2 cellular contexts compared by ENCODE assay signal in genomic region chr12:6604254-6605029, GRCh38.
TF ChIP-seq lines count a peak whose summit lies in the region.

No MANE protein-coding gene starts in this region.

TF ChIP-seq in SK-N-SH, 30 proteins besides CTCF, POLR2A, EP300 and RAD21 (continued from another document):
- TF ChIP-seq CHD2 (IDR thresholded peaks at IDR 0.05; ENCODE audit: low read length, partially characterized antibody), result no peak
- no peak for TF ChIP-seq TAF1 (IDR thresholded peaks at IDR 0.05; ENCODE audit: borderline replicate concordance, low read depth, low read length)
- TF ChIP-seq YY1 (IDR thresholded peaks at IDR 0.05; ENCODE audit: low read depth), result no peak
- TF ChIP-seq RCOR1 (IDR thresholded peaks at IDR 0.05; ENCODE audit: low read length), result no peak
- no peak for TF ChIP-seq REST (IDR thresholded peaks at IDR 0.05; ENCODE audit: low read depth, low read length)
- TF ChIP-seq, protein P1, sequence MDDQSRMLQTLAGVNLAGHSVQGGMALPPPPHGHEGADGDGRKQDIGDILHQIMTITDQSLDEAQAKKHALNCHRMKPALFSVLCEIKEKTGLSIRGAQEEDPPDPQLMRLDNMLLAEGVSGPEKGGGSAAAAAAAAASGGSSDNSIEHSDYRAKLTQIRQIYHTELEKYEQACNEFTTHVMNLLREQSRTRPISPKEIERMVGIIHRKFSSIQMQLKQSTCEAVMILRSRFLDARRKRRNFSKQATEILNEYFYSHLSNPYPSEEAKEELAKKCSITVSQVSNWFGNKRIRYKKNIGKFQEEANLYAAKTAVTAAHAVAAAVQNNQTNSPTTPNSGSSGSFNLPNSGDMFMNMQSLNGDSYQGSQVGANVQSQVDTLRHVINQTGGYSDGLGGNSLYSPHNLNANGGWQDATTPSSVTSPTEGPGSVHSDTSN (IDR thresholded peaks at IDR 0.05), result no peak

TF ChIP-seq in SK-N-SH treated with all-trans-retinoic acid at 6 μM for 48 hours, 23 proteins besides CTCF, POLR2A, EP300 and RAD21 (continued from another document):
- TF ChIP-seq PATZ1 (CRISPR knock-in tag; IDR thresholded peaks at IDR 0.05; ENCODE audit: borderline replicate concordance) (no peak), ZC3H10 (CRISPR knock-in tag; IDR thresholded peaks at IDR 0.05) (no peak), CREB5 (CRISPR knock-in tag; IDR thresholded peaks at IDR 0.05; ENCODE audit: low read depth) (no peak), ESRRG (CRISPR knock-in tag; IDR thresholded peaks at IDR 0.05) (no peak), TOX (CRISPR knock-in tag; IDR thresholded peaks at IDR 0.05; ENCODE audit: borderline replicate concordance) (no peak), ZNF8 (CRISPR knock-in tag; IDR thresholded peaks at IDR 0.05) (no peak), PPARA (CRISPR knock-in tag; IDR thresholded peaks at IDR 0.05; ENCODE audit: borderline replicate concordance) (no peak), ZFP3 (CRISPR knock-in tag; IDR thresholded peaks at IDR 0.05) (no peak), RARB (CRISPR knock-in tag; IDR thresholded peaks at IDR 0.05) (no peak), ARNTL (CRISPR knock-in tag; IDR thresholded peaks at IDR 0.05; ENCODE audit: borderline replicate concordance, low read depth) (no peak)
- TF ChIP-seq, protein P2, sequence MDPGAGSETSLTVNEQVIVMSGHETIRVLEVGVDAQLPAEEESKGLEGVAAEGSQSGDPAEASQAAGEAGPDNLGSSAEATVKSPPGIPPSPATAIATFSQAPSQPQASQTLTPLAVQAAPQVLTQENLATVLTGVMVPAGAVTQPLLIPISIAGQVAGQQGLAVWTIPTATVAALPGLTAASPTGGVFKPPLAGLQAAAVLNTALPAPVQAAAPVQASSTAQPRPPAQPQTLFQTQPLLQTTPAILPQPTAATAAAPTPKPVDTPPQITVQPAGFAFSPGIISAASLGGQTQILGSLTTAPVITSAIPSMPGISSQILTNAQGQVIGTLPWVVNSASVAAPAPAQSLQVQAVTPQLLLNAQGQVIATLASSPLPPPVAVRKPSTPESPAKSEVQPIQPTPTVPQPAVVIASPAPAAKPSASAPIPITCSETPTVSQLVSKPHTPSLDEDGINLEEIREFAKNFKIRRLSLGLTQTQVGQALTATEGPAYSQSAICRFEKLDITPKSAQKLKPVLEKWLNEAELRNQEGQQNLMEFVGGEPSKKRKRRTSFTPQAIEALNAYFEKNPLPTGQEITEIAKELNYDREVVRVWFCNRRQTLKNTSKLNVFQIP (CRISPR knock-in tag; IDR thresholded peaks at IDR 0.05; ENCODE audit: borderline replicate concordance, low read depth), result no peak
